In the genomic region with DNA sequence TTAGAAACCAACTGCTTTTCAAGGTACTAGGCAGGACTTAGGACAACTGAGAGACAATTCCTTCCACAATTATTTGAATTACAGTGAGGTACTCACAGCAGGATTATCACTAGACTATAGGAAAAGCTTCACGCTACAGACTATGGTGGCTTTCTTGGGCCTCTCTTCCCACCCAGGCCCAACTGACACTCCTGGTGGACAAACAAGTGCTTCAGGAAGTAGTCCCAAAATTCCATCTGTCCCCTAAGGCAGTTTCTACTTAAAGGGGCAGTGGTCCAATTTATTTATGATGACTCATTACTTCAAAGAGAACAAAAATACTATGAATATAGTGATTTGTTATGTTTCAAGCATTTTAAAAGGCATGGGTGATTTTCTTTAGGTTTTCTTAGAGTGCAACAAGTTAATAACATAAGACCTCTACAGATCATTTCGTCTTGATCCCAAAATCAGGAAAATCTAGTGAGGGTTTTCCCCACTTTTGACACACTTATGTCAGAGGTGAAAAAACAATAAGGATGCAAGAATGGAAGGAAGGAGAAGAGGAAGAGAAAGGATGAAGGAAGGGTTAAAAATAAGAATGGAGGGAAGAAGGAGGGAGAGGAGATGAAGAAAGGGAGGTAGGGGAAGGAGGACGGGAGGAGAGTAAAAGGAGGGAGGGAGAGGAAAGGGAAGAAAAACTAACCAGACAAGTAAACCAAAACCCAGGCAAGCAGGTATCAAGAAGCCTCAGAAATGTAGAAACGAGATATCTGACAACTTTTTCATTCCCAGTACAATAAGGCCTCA, we compare ENCODE assay signal across 12 cellular contexts.
A peak's percentile ranks its signal among the peaks of the same experiment; 100 is the strongest.
DNase-seq lines count a peak whose midpoint lies in the region; ATAC-seq and TF ChIP-seq lines count a peak whose summit lies in the region.
"Had no signal": no experiment of that assay in that cellular context is flagged by ENCODE, and none has a peak within 500 bp of the region (broad histone marks: within the 10 kb centered on the region; RNA-seq: fewer than 3 reads in every experiment).

No MANE protein-coding gene starts in this region.

- no peaks in the 10 kb centered on the region for H3K27me3 Mint-ChIP-seq in CD8-positive, alpha-beta T cell (ENCODE audit: low read depth)
- H3K27me3 Mint-ChIP-seq in activated CD8-positive, alpha-beta T cell treated with anti-CD3 and anti-CD28 coated beads for 36 hours = no peaks in the 10 kb centered on the region

- TF ChIP-seq CTCF in 22Rv1 (IDR thresholded peaks at IDR 0.05) (no peak), GM10266 (IDR thresholded peaks at IDR 0.05; ENCODE audit: control insufficient read depth, insufficient read depth, low read depth, missing control alignments) (no peak)
- no peak for TF ChIP-seq CTCF in CD8-positive, alpha-beta T cell (IDR thresholded peaks at IDR 0.05)
- no peak for TF ChIP-seq CTCF in activated CD8-positive, alpha-beta T cell treated with anti-CD3 and anti-CD28 coated beads for 36 hours (IDR thresholded peaks at IDR 0.05)

- CTCF ChIA-PET in CD8-positive, alpha-beta T cell (lab: Charles Lee) = interaction anchor here (1.0 to 5.5 kb wide), 4 partner anchors 9 to 569 kb away, joined by 4 to 18 read pairs (median 8); no protein-coding TSS in a partner anchor
- CTCF ChIA-PET in activated CD8-positive, alpha-beta T cell treated with anti-CD3 and anti-CD28 coated beads for 36 hours (lab: Charles Lee) = interaction anchor here (0.8 to 4.9 kb wide), 4 partner anchors 9 to 569 kb away, joined by 3 to 29 read pairs (median 12); no protein-coding TSS in a partner anchor

- no peaks in the 10 kb centered on the region for H3K36me3 Mint-ChIP-seq in CD8-positive, alpha-beta T cell
- H3K36me3 Mint-ChIP-seq in activated CD8-positive, alpha-beta T cell treated with anti-CD3 and anti-CD28 coated beads for 36 hours (ENCODE audit: low read depth) = no peaks in the 10 kb centered on the region

- POLR2A ChIA-PET in CD8-positive, alpha-beta T cell (lab: Charles Lee) = no interaction called here
- POLR2A ChIA-PET in activated CD8-positive, alpha-beta T cell treated with anti-CD3 and anti-CD28 coated beads for 36 hours (lab: Charles Lee) = no interaction called here

- DNase-seq in HCEC 1CT = peak; percentile 9
- DNase-seq in adipocyte (ENCODE audit: low read depth) = peak; percentile 47
- no peak for DNase-seq in GM10266 (ENCODE audit: extremely low spot score)
- DNase-seq in CD8-positive, alpha-beta T cell = no peak
- DNase-seq in activated CD4-positive, alpha-beta T cell treated with anti-CD3 and anti-CD28 coated beads for 48 hours = no peak
- DNase-seq in activated CD8-positive, alpha-beta T cell treated with anti-CD3 and anti-CD28 coated beads for 36 hours = no peak
- DNase-seq: activated CD4-positive, alpha-beta T cell treated with anti-CD3 and anti-CD28 coated beads for 4 hours; activated effector memory CD4-positive, alpha-beta T cell treated with Interleukin-2 at 50 U/mL for 16 hours; NCI-H1092 treated with DMSO at 0.1 percent for 48 hours; thyroid gland had no signal

- H3K4me1 Mint-ChIP-seq in CD8-positive, alpha-beta T cell (ENCODE audit: low read depth) = no peaks in the 10 kb centered on the region
- no peaks in the 10 kb centered on the region for H3K4me1 Mint-ChIP-seq in activated CD8-positive, alpha-beta T cell treated with anti-CD3 and anti-CD28 coated beads for 36 hours (ENCODE audit: low read depth)

- no peaks in the 10 kb centered on the region for H3K9me3 Mint-ChIP-seq in CD8-positive, alpha-beta T cell
- no peaks in the 10 kb centered on the region for H3K9me3 Mint-ChIP-seq in activated CD8-positive, alpha-beta T cell treated with anti-CD3 and anti-CD28 coated beads for 36 hours

- no peak for ATAC-seq in CD8-positive, alpha-beta T cell
- ATAC-seq in activated CD8-positive, alpha-beta T cell treated with anti-CD3 and anti-CD28 coated beads for 36 hours = no peak

- H3K4me3 Mint-ChIP-seq in CD8-positive, alpha-beta T cell = no peak overlapping the region
- H3K4me3 Mint-ChIP-seq in activated CD8-positive, alpha-beta T cell treated with anti-CD3 and anti-CD28 coated beads for 36 hours = no peak overlapping the region

- H3K27ac Mint-ChIP-seq in CD8-positive, alpha-beta T cell = no peak overlapping the region
- no peak overlapping the region for H3K27ac Mint-ChIP-seq in activated CD8-positive, alpha-beta T cell treated with anti-CD3 and anti-CD28 coated beads for 36 hours

- H3K9me3 ChIP-seq in adipocyte (ENCODE audit: control insufficient read depth, low read length) = no peaks in the 10 kb centered on the region
- H3K9me3 ChIP-seq in iPS-20b (ENCODE audit: insufficient read depth, low read depth, low read length) = no peaks in the 10 kb centered on the region
- H3K9me3 ChIP-seq in CD8-positive, alpha-beta T cell (ENCODE audit: low read length) = no peaks in the 10 kb centered on the region
- H3K9me3 ChIP-seq: thyroid gland had no signal

- intact Hi-C loops in CD8-positive, alpha-beta T cell (cut with DNase I, micrococcal nuclease) = no loop called here
- intact Hi-C loops in activated CD8-positive, alpha-beta T cell treated with anti-CD3 and anti-CD28 coated beads for 36 hours (cut with micrococcal nuclease) = no loop called here

- H3K27me3 ChIP-seq in adipocyte (replicated peaks; ENCODE audit: control insufficient read depth, insufficient read depth, low read length) (no peaks in the 10 kb centered on the region), iPS-20b (ENCODE audit: insufficient read depth, low read length) (no peaks in the 10 kb centered on the region)
- no peaks in the 10 kb centered on the region for H3K27me3 ChIP-seq in CD8-positive, alpha-beta T cell (ENCODE audit: insufficient read depth, low read length)
- H3K27me3 ChIP-seq: thyroid gland had no signal

- H3K9ac ChIP-seq in adipocyte (ENCODE audit: low read length) (no peak overlapping the region), iPS-20b (ENCODE audit: low read depth, low read length) (peak overlapping the region; percentile 10; the same call in 1 of the 2 replicates)

- H3K36me3 ChIP-seq in adipocyte (ENCODE audit: control insufficient read depth, insufficient read depth, low read length, severe bottlenecking) = no peaks in the 10 kb centered on the region
- H3K36me3 ChIP-seq in iPS-20b (ENCODE audit: insufficient read depth, low read depth, low read length) = no peaks in the 10 kb centered on the region
- H3K36me3 ChIP-seq in CD8-positive, alpha-beta T cell (ENCODE audit: insufficient read depth, low read length) = no peaks in the 10 kb centered on the region
- H3K36me3 ChIP-seq: thyroid gland had no signal

- H3K4me1 ChIP-seq in adipocyte (ENCODE audit: control insufficient read depth, insufficient read depth, low read length) (peaks cover 20% of the 10 kb centered on the region), iPS-20b (ENCODE audit: insufficient read depth, low read length) (peaks cover 16% of the 10 kb centered on the region; the same call in 1 of the 2 replicates)
- no peaks in the 10 kb centered on the region for H3K4me1 ChIP-seq in CD8-positive, alpha-beta T cell (ENCODE audit: insufficient read depth, low read length)

- H3K27ac ChIP-seq in 22Rv1 = peak overlapping the region; percentile 57
- H3K27ac ChIP-seq in iPS-20b (ENCODE audit: low read length) = no peak overlapping the region
- H3K27ac ChIP-seq in CD8-positive, alpha-beta T cell (ENCODE audit: low read depth, low read length) = no peak overlapping the region
- H3K27ac ChIP-seq: thyroid gland had no signal

- H3K4me3 ChIP-seq in adipocyte (ENCODE audit: low read length) (peak overlapping the region; percentile 9), iPS-20b (ENCODE audit: low read length) (no peak overlapping the region)
- no peak overlapping the region for H3K4me3 ChIP-seq in CD8-positive, alpha-beta T cell (ENCODE audit: low read depth, low read length)
- H3K4me3 ChIP-seq: thyroid gland had no signal

Comparison
In these comparisons a context has a peak if more than half of its experiments do, and no peak if none do; other contexts are left out.
1. DNase-seq: peak in HCEC 1CT (single experiment) and adipocyte (single experiment); none in GM10266 (single experiment), CD8-positive, alpha-beta T cell (0 of 7), activated CD4-positive, alpha-beta T cell treated with anti-CD3 and anti-CD28 coated beads for 48 hours (single experiment) and activated CD8-positive, alpha-beta T cell treated with anti-CD3 and anti-CD28 coated beads for 36 hours (single experiment).